Comparison of ENCODE assay signal across 8 cellular contexts in genomic region chr7:786472-787255, GRCh38. TPM values are rescaled to one million over a fixed set of nuclear protein-coding genes. Genes with fewer than 3 reads are reported as not detected.
A peak's percentile ranks its signal among the peaks of the same experiment; 100 is the strongest.
DNase-seq lines count a peak whose midpoint lies in the region; ATAC-seq, FAIRE-seq and TF ChIP-seq lines count a peak whose summit lies in the region.

No MANE protein-coding gene starts in this region.

- no peaks in the 10 kb centered on the region for H3K79me2 ChIP-seq in OCI-LY7 (ENCODE audit: insufficient read depth, low read depth, low read length)

- no peak overlapping the region for H3K4me2 ChIP-seq in OCI-LY7 (ENCODE audit: low read length)

- CTCF ChIA-PET in OCI-LY7 (lab: Charles Lee; ENCODE audit: unreplicated experiment): no interaction called here

- WGBS in ovary, 3 donors: 48 to 56% (median 53%) methylated on average over 9 to 11 of the region's 11 CpGs
- WGBS in transverse colon (ENCODE audit: low coverage in 1 of 2), 2 donors: 46 to 49% methylated on average over 7 to 8 of the region's 11 CpGs

- H3K4me3 ChIP-seq in OCI-LY7 (ENCODE audit: low read depth, low read length, poor library complexity, severe bottlenecking): no peak overlapping the region
- no peak overlapping the region for H3K4me3 ChIP-seq in fibroblast of mammary gland (ENCODE audit: control insufficient read depth, low read depth, low read length)
- no peak overlapping the region for H3K4me3 ChIP-seq in ovary
- no peak overlapping the region for H3K4me3 ChIP-seq in transverse colon

- POLR2A ChIA-PET in OCI-LY7 (lab: Charles Lee): interaction anchor here (0.6 kb wide), 1 partner anchor 15 kb away, joined by 3 read pairs; no protein-coding TSS in a partner anchor

- in situ Hi-C loops in transverse colon (cut with MboI; ENCODE audit: low pct_ligation_motif_present in 1 of 4, low pct_unique_long_range_greater_than_20kb in 1 of 4, low sequenced_read_pairs in 3 of 4): loop anchor here in 1 of 4 donors (10.0 kb wide), 1 partner anchor 88 kb away; the partner anchor contains the start of gene GET4

- peaks cover 27% of the 10 kb centered on the region for H3K36me3 Mint-ChIP-seq in activated T-cell treated with anti-CD3 and anti-CD28 coated beads, Interleukin-2, amount 50 U/mL, for 4 hours (ENCODE audit: insufficient read depth)

- no peaks in the 10 kb centered on the region for H3K9me3 Mint-ChIP-seq in activated T-cell treated with anti-CD3 and anti-CD28 coated beads, Interleukin-2, amount 50 U/mL, for 4 hours

- no peak overlapping the region for H3K27ac ChIP-seq in OCI-LY7 (ENCODE audit: low read depth, low read length, poor library complexity, severe bottlenecking)
- peak overlapping the region in 1 of 2 donors; percentile 37 for H3K27ac ChIP-seq in ovary
- H3K27ac ChIP-seq in transverse colon: no peak overlapping the region

- TF ChIP-seq EP300 in ovary (IDR thresholded peaks at IDR 0.05) (no peak), transverse colon (IDR thresholded peaks at IDR 0.05; ENCODE audit: low read depth) (no peak)

- H3K36me3 ChIP-seq in OCI-LY7 (ENCODE audit: insufficient read depth, low read length): peaks cover 81% of the 10 kb centered on the region
- no peaks in the 10 kb centered on the region for H3K36me3 ChIP-seq in ovary
- H3K36me3 ChIP-seq in transverse colon: peaks cover 0 to 4% (median 0%) of the 10 kb centered on the region in 4 donors

- H3K9me3 ChIP-seq in OCI-LY7 (ENCODE audit: low read length) (no peaks in the 10 kb centered on the region), ovary (peaks cover 0 to 3% of the 10 kb centered on the region in 2 donors), transverse colon (no peaks in the 10 kb centered on the region)

- H3K4me1 Mint-ChIP-seq in activated T-cell treated with anti-CD3 and anti-CD28 coated beads, Interleukin-2, amount 50 U/mL, for 4 hours (ENCODE audit: low read depth): no peaks in the 10 kb centered on the region

- no peaks in the 10 kb centered on the region for H3K27me3 Mint-ChIP-seq in activated T-cell treated with anti-CD3 and anti-CD28 coated beads, Interleukin-2, amount 50 U/mL, for 4 hours (ENCODE audit: low read depth)

- no peak overlapping the region for H3K4me3 Mint-ChIP-seq in activated T-cell treated with anti-CD3 and anti-CD28 coated beads, Interleukin-2, amount 50 U/mL, for 4 hours

- H2AFZ ChIP-seq in OCI-LY7 (ENCODE audit: low read length): no peak overlapping the region

- intact Hi-C loops in OCI-LY7 (cut with micrococcal nuclease; ENCODE audit: unreplicated experiment): loop anchor here (1.0 kb wide), 1 partner anchor 87 kb away; no protein-coding TSS in a partner anchor
- intact Hi-C loops in ovary (cut with DNase I): loop anchor here (5.0 to 10.0 kb wide), 5 partner anchors 48 to 198 kb away; partner anchors contain the start of genes CYP2W1 (in 1 of the 4), GET4 (in 1 of the 4) and SUN1 (in 1 of the 4)
- intact Hi-C loops in transverse colon (cut with DNase I; ENCODE audit: low total_unique reads): loop anchor here (5.0 kb wide), 1 partner anchor 86 kb away; no protein-coding TSS in a partner anchor

- DNase-seq in AG08396 (ENCODE audit: low spot score) (peak; percentile 92), GM19239 (ENCODE audit: insufficient read length, low spot score) (peak; percentile 94), OCI-LY7 (ENCODE audit: low spot score) (peak; percentile 61), fibroblast of mammary gland (ENCODE audit: low read depth) (peak; percentile 60), ovary (peak; percentile 67 to 87 (median 84)), transverse colon (peak; percentile 84)
- DNase-seq in activated T-cell treated with anti-CD3 and anti-CD28 coated beads, Interleukin-2, amount 50 U/mL, for 4 hours: peak; percentile 77

- H3K4me1 ChIP-seq in OCI-LY7 (ENCODE audit: insufficient read depth, low read length, poor library complexity, severe bottlenecking) (no peaks in the 10 kb centered on the region), ovary (ENCODE audit: insufficient read depth) (peaks cover 13% of the 10 kb centered on the region), transverse colon (peaks cover 0 to 3% (median 0%) of the 10 kb centered on the region in 4 donors)

- TF ChIP-seq POLR2A in ovary (IDR thresholded peaks at IDR 0.05) (no peak), transverse colon (IDR thresholded peaks at IDR 0.05) (no peak)

- peak; percentile 62 for FAIRE-seq in GM19239 (lab: Jason Lieb, UNC)

- BruUV-seq in OCI-LY7 (replicated peaks; lab: Mats Ljungman, UMichigan): no TSS peak

- H3K27me3 ChIP-seq in ovary (no peaks in the 10 kb centered on the region), transverse colon (no peaks in the 10 kb centered on the region)

- TF ChIP-seq CTCF in OCI-LY7 (conservative IDR thresholded peaks at IDR 0.05; ENCODE audit: low read length) (peak; percentile 90), fibroblast of mammary gland (conservative IDR thresholded peaks at IDR 0.05; ENCODE audit: control insufficient read depth, insufficient read depth, low read depth, low read length) (peak; percentile 81), ovary (IDR thresholded peaks at IDR 0.05) (peak; percentile 37 to 87 (median 85)), transverse colon (IDR thresholded peaks at IDR 0.05) (peak; percentile 86 to 95 (median 89))

- ATAC-seq in activated T-cell treated with anti-CD3 and anti-CD28 coated beads, Interleukin-2, amount 50 U/mL, for 4 hours: peak; percentile 78 to 84
- no peak for ATAC-seq in GM18520 (IDR thresholded peaks at IDR 0.05; ENCODE audit: unreplicated experiment)

- no peaks in the 10 kb centered on the region for H3K9me2 ChIP-seq in OCI-LY7 (ENCODE audit: insufficient read depth, low read length)

- H4K20me1 ChIP-seq in OCI-LY7 (ENCODE audit: insufficient read depth, low read length): no peaks in the 10 kb centered on the region

RNA-seq across cellular contexts. Expression of gene SUN1, which starts 45.6 kb away (rescaled TPM):
- 78.5 and 105 TPM in 2 replicates for total RNA-seq in OCI-LY7 (2014; rRNA removed; shearing (Covaris generic))
- total RNA-seq in OCI-LY7 (2022) (83.4 and 84.2 TPM in 2 replicates), ovary (100 to 1,000 TPM; 140 to 196 (median 154) TPM), transverse colon (100 to 1,000 TPM in 3 of 4 donors, 10 to 100 TPM in 1; 92.7 to 569 (median 162) TPM)
- total RNA-seq in activated T-cell treated with anti-CD3 and anti-CD28 coated beads, Interleukin-2, amount 50 U/mL, for 4 hours: 10 to 100 TPM; 61.5 to 69.1 (median 63.0) TPM
- polyA plus RNA-seq in ovary: 100 to 1,000 TPM; 100 to 135 TPM

RNA-seq across cellular contexts. Expression of gene PRKAR1B, which starts 59.6 kb away (rescaled TPM):
- total RNA-seq in OCI-LY7 (2014; rRNA removed; shearing (Covaris generic)): 18.3 and 22.5 TPM in 2 replicates
- total RNA-seq in OCI-LY7 (2022): 30.9 and 41.6 TPM in 2 replicates
- total RNA-seq in activated T-cell treated with anti-CD3 and anti-CD28 coated beads, Interleukin-2, amount 50 U/mL, for 4 hours: 10 to 100 TPM; 38.8 to 58.6 (median 49.9) TPM
- total RNA-seq in ovary: 10 to 100 TPM; 14.3 to 49.0 (median 42.9) TPM
- 10 to 100 TPM; 22.6 to 34.0 TPM for polyA plus RNA-seq in ovary
- total RNA-seq in transverse colon: 10 to 100 TPM; 15.7 to 53.9 (median 16.9) TPM
